26 cellular contexts compared by ENCODE assay signal in the genomic region with DNA sequence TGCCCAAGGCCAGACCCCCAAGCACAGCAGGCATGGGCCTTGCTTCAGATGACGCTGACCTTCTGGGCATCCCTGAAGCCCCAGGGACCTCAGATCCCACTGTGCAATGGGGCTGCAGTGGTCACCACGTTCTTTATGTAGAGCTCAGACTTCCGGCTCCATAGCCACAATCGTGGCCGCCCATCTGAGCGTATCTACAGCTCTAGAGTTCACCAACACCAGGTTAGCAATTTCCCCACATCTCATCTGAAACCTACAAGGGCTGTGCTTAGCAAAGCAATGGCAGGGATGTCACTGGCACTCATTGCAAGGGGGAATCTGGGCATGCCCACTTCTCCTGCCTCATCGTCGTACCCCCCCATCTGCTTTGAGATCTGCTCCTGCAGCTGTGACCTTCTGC.
DNase-seq lines count a peak whose midpoint lies in the region; ATAC-seq, FAIRE-seq and TF ChIP-seq lines count a peak whose summit lies in the region.
"Had no signal": no experiment of that assay in that cellular context is flagged by ENCODE, and none has a peak within 500 bp of the region (broad histone marks: within the 10 kb centered on the region; RNA-seq: fewer than 3 reads in every experiment).

No MANE protein-coding gene starts in this region.

- H3K27me3 Mint-ChIP-seq in type B pancreatic cell: peaks cover 42% of the 10 kb centered on the region
- H3K27me3 Mint-ChIP-seq: CD4-positive, alpha-beta memory T cell; CD4-positive, CD25-positive, alpha-beta regulatory T cell had no signal

- H3K4me1 ChIP-seq in lung (ENCODE audit: control insufficient read depth in 2 of 2, insufficient read depth in 2 of 2, low read length in 2 of 2) (no peaks in the 10 kb centered on the region), aorta (ENCODE audit: control insufficient read depth in 1 of 2, insufficient read depth in 2 of 2, low read length in 2 of 2) (no peaks in the 10 kb centered on the region)
- H3K4me1 ChIP-seq: BE2C, BLaER1 had no signal

- intact Hi-C loops in aorta (cut with DNase I): no loop called here
- intact Hi-C loops in Right ventricle myocardium inferior (cut with DNase I): no loop called here

- WGBS in lung, 2 donors: 86 to 88% methylated on average over 8 of the region's 8 CpGs
- 77 to 80% methylated on average over 8 of the region's 8 CpGs for WGBS in aorta, 2 donors

- ATAC-seq in lung (ENCODE audit: insufficient read depth, low FRiP score) (no peak), aorta (ENCODE audit: low FRiP score) (peak; percentile 38), Right ventricle myocardium inferior (no peak)
- ATAC-seq: GM12878 had no signal

- H3K4me3 ChIP-seq in bronchial epithelial cell (ENCODE audit: low read depth, low read length) (no peak overlapping the region), lung (no peak overlapping the region), aorta (ENCODE audit: low read length in 2 of 2) (no peak overlapping the region)
- H3K4me3 ChIP-seq: BLaER1, GM12878 had no signal

- H3K4me1 Mint-ChIP-seq in type B pancreatic cell (ENCODE audit: unreplicated experiment): no peaks in the 10 kb centered on the region
- H3K4me1 Mint-ChIP-seq: CD14-positive monocyte; CD4-positive, alpha-beta memory T cell; CD4-positive, CD25-positive, alpha-beta regulatory T cell; CD8-positive, alpha-beta memory T cell had no signal

- no peaks in the 10 kb centered on the region for H3K36me3 Mint-ChIP-seq in type B pancreatic cell
- H3K36me3 Mint-ChIP-seq: CD14-positive monocyte; CD4-positive, alpha-beta memory T cell; CD4-positive, CD25-positive, alpha-beta regulatory T cell; CD8-positive, alpha-beta memory T cell had no signal

- no peaks in the 10 kb centered on the region for H3K9me3 ChIP-seq in lung (ENCODE audit: control insufficient read depth in 2 of 2, insufficient read depth in 1 of 2, low read length in 1 of 2)
- H3K9me3 ChIP-seq in aorta (ENCODE audit: control insufficient read depth, low read length): no peaks in the 10 kb centered on the region
- H3K9me3 ChIP-seq: BE2C, BLaER1 had no signal

- no peak overlapping the region for H3K4me3 Mint-ChIP-seq in type B pancreatic cell
- H3K4me3 Mint-ChIP-seq: CD14-positive monocyte; CD4-positive, alpha-beta memory T cell; CD4-positive, CD25-positive, alpha-beta regulatory T cell; CD8-positive, alpha-beta memory T cell had no signal

- no peaks in the 10 kb centered on the region for H3K9me3 Mint-ChIP-seq in type B pancreatic cell

- TF ChIP-seq CTCF in bronchial epithelial cell (IDR thresholded peaks at IDR 0.05; ENCODE audit: insufficient read depth, low read length, severe bottlenecking): no peak
- no peak for TF ChIP-seq CTCF in lung (IDR thresholded peaks at IDR 0.05; ENCODE audit: control extremely low read depth, extremely low read depth)
- TF ChIP-seq CTCF in type B pancreatic cell (conservative IDR thresholded peaks at IDR 0.05): no peak

- H3K27me3 ChIP-seq in bronchial epithelial cell (ENCODE audit: control insufficient read depth, insufficient read depth, low read length) (no peaks in the 10 kb centered on the region), lung (ENCODE audit: control insufficient read depth, insufficient read depth) (no peaks in the 10 kb centered on the region), aorta (ENCODE audit: control insufficient read depth in 1 of 2, insufficient read depth in 2 of 2, low read length in 1 of 2) (no peaks in the 10 kb centered on the region)
- H3K27me3 ChIP-seq: BE2C, BLaER1 had no signal

- DNase-seq in bronchial epithelial cell (ENCODE audit: low read depth) (no peak), lung (ENCODE audit: low spot score) (peak; percentile 14), aorta (no peak), DMS53 treated with DMSO at 0.1 percent for 48 hours (lab: John Stamatoyannopoulos, UW; ENCODE audit: unreplicated experiment) (no peak), type B pancreatic cell (ENCODE audit: extremely low spot score, unreplicated experiment) (no peak), Right ventricle myocardium inferior (ENCODE audit: missing footprints) (no peak)
- DNase-seq: 8988T; ACHN; BE2C; C1 segment of cervical spinal cord; CD4-positive, alpha-beta memory T cell; CD4-positive, CD25-positive, alpha-beta regulatory T cell; CD8-positive, alpha-beta memory T cell; COR-L47; DMS 273 treated with DMSO at 0.1 percent for 48 hours; DMS153; DMS53; DND-41; EL; GDM1 had no signal

- H3K36me3 ChIP-seq in bronchial epithelial cell (ENCODE audit: control insufficient read depth, insufficient read depth, low read length): no peaks in the 10 kb centered on the region
- no peaks in the 10 kb centered on the region for H3K36me3 ChIP-seq in lung (ENCODE audit: control insufficient read depth in 2 of 2, insufficient read depth in 2 of 2, low read length in 2 of 2)
- H3K36me3 ChIP-seq in aorta (ENCODE audit: control insufficient read depth in 1 of 2, insufficient read depth in 2 of 2, low read length in 1 of 2): no peaks in the 10 kb centered on the region
- H3K36me3 ChIP-seq: BE2C, BLaER1 had no signal

- H3K27ac Mint-ChIP-seq in type B pancreatic cell: no peak overlapping the region
- H3K27ac Mint-ChIP-seq: CD4-positive, alpha-beta memory T cell; CD4-positive, CD25-positive, alpha-beta regulatory T cell; CD8-positive, alpha-beta memory T cell had no signal

- peak; percentile 40 for FAIRE-seq in bronchial epithelial cell (lab: Jason Lieb, UNC)
- FAIRE-seq: A204.1, GM12878, GM12892, GM18507 had no signal

- H3K27ac ChIP-seq in lung (ENCODE audit: low read depth in 1 of 2, low read length in 1 of 2) (no peak overlapping the region), aorta (ENCODE audit: low read depth in 1 of 2, low read length in 2 of 2) (no peak overlapping the region)
- H3K27ac ChIP-seq: BLaER1 had no signal
